ENCODE assay signal across 22 cellular contexts in genomic region chr3:62755285-62755684, GRCh38.
A peak's percentile ranks its signal among the peaks of the same experiment; 100 is the strongest.
DNase-seq lines count a peak whose midpoint lies in the region; FAIRE-seq and TF ChIP-seq lines count a peak whose summit lies in the region.
"Had no signal": no experiment of that assay in that cellular context is flagged by ENCODE, and none has a peak within 500 bp of the region (broad histone marks: within the 10 kb centered on the region; RNA-seq: fewer than 3 reads in every experiment).

No MANE protein-coding gene starts in this region.

- H3K9me3 ChIP-seq in BLaER1 treated with 17β-estradiol and CSF1 and Interleukin-3, amounts not matched to agents 10 nM and 100 nM (replicated peaks in 1 of 11): no peaks in the 10 kb centered on the region
- H3K9me3 ChIP-seq in HEK293 (ENCODE audit: control insufficient read depth, insufficient read depth, low read depth, low read length) (no peaks in the 10 kb centered on the region), WERI-Rb-1 (ENCODE audit: severe bottlenecking) (peaks cover 3% of the 10 kb centered on the region), left ventricle myocardium inferior (replicated peaks) (no peaks in the 10 kb centered on the region)
- H3K9me3 ChIP-seq: adrenal gland, heart right ventricle had no signal

- H3K4me1 ChIP-seq in BLaER1 treated with 17β-estradiol and CSF1 and Interleukin-3, amounts not matched to agents 10 nM and 100 nM: peaks cover 0 to 22% (median 18%) of the 10 kb centered on the region in 10 experiments; a peak in 16 of 20 replicates
- H3K4me1 ChIP-seq in HEK293 (ENCODE audit: control insufficient read depth, insufficient read depth, low read length) (no peaks in the 10 kb centered on the region), left ventricle myocardium inferior (no peaks in the 10 kb centered on the region)
- H3K4me1 ChIP-seq: adrenal gland, heart right ventricle had no signal

- no peaks in the 10 kb centered on the region for H3K27me3 ChIP-seq in BLaER1 treated with 17β-estradiol and CSF1 and Interleukin-3, amounts not matched to agents 10 nM and 100 nM
- H3K27me3 ChIP-seq in bronchial epithelial cell (ENCODE audit: control insufficient read depth, insufficient read depth, low read length) (no peaks in the 10 kb centered on the region), WERI-Rb-1 (ENCODE audit: insufficient read depth, low read depth, severe bottlenecking) (no peaks in the 10 kb centered on the region), left ventricle myocardium inferior (ENCODE audit: low read depth) (no peaks in the 10 kb centered on the region)
- H3K27me3 ChIP-seq: heart right ventricle had no signal

- H3K9me3 Mint-ChIP-seq in immature natural killer cell: peaks cover 0 to 12% (median 4%) of the 10 kb centered on the region in 6 donors
- H3K9me3 Mint-ChIP-seq: H9 had no signal

- H3K4me3 Mint-ChIP-seq in immature natural killer cell: no peak overlapping the region
- H3K4me3 Mint-ChIP-seq: central memory CD8-positive, alpha-beta T cell; H9; stimulated activated effector memory CD8-positive, alpha-beta T cell treated with anti-CD3 and anti-CD28 coated beads, Interleukin-12 subunit alpha, Interleukin-12 subunit beta, amount 100 ng/mL, for 72 hours had no signal

- CTCF ChIA-PET in HEK293 (lab: Yijun Ruan, JAX): no interaction called here

- FAIRE-seq in bronchial epithelial cell (lab: Jason Lieb, UNC): no peak
- FAIRE-seq: endothelial cell of umbilical vein, HepG2 had no signal

- TF ChIP-seq CTCF in HEK293 (tag by site-specific recombination; IDR thresholded peaks at IDR 0.05) (no peak), bronchial epithelial cell (IDR thresholded peaks at IDR 0.05; ENCODE audit: insufficient read depth, low read length, severe bottlenecking) (no peak), WERI-Rb-1 (IDR thresholded peaks at IDR 0.05; ENCODE audit: low read depth, low read length) (no peak), left ventricle myocardium inferior (IDR thresholded peaks at IDR 0.05; ENCODE audit: borderline replicate concordance) (no peak)

- peak; percentile 73 for DNase-seq in NCI-H345 (lab: John Stamatoyannopoulos, UW)
- peak; percentile 90 for DNase-seq in bronchial epithelial cell (ENCODE audit: low read depth)
- no peak for DNase-seq in WERI-Rb-1
- DNase-seq in activated CD4-positive, alpha-beta T cell treated with anti-CD3 and anti-CD28 coated beads for 48 hours: no peak
- no peak for DNase-seq in left ventricle myocardium inferior
- DNase-seq in immature natural killer cell: no peak
- DNase-seq: activated CD4-positive, alpha-beta T cell treated with anti-CD3 and anti-CD28 coated beads, Interleukin-2, amount 50 U/mL, for 48 hours; DMS 273 treated with DMSO at 0.1 percent for 48 hours; H9; heart right ventricle; kidney glomerular epithelial cell; MV-4-11; SHP77; trophoblast cell had no signal

- no peaks in the 10 kb centered on the region for H3K4me1 Mint-ChIP-seq in immature natural killer cell
- H3K4me1 Mint-ChIP-seq: central memory CD8-positive, alpha-beta T cell; stimulated activated effector memory CD8-positive, alpha-beta T cell treated with anti-CD3 and anti-CD28 coated beads, Interleukin-12 subunit alpha, Interleukin-12 subunit beta, amount 100 ng/mL, for 72 hours had no signal

- H3K4me2 ChIP-seq in BLaER1 treated with 17β-estradiol and CSF1 and Interleukin-3, amounts not matched to agents 10 nM and 100 nM: peak overlapping the region; percentile 15 to 68 (median 57); a peak in 19 of 22 replicates

- intact Hi-C loops in left ventricle myocardium inferior (cut with micrococcal nuclease): no loop called here

- no peak overlapping the region for H3K4me3 ChIP-seq in BLaER1 treated with 17β-estradiol and CSF1 and Interleukin-3, amounts not matched to agents 10 nM and 100 nM
- H3K4me3 ChIP-seq in HEK293 (ENCODE audit: low read depth, low read length): no peak overlapping the region
- no peak overlapping the region for H3K4me3 ChIP-seq in bronchial epithelial cell (ENCODE audit: low read depth, low read length)
- no peak overlapping the region for H3K4me3 ChIP-seq in WERI-Rb-1 (ENCODE audit: low read depth, low read length)
- H3K4me3 ChIP-seq in left ventricle myocardium inferior: no peak overlapping the region
- H3K4me3 ChIP-seq: adrenal gland, heart right ventricle, skin epidermis had no signal

- no peaks in the 10 kb centered on the region for H3K36me3 Mint-ChIP-seq in immature natural killer cell
- H3K36me3 Mint-ChIP-seq: stimulated activated effector memory CD8-positive, alpha-beta T cell treated with anti-CD3 and anti-CD28 coated beads, Interleukin-12 subunit alpha, Interleukin-12 subunit beta, amount 100 ng/mL, for 72 hours had no signal

- peak overlapping the region in 1 of 11 experiments; percentile 45; a peak in 2 of 22 replicates for H3K9ac ChIP-seq in BLaER1 treated with 17β-estradiol and CSF1 and Interleukin-3, amounts not matched to agents 10 nM and 100 nM

- no peaks in the 10 kb centered on the region for H3K36me3 ChIP-seq in BLaER1 treated with 17β-estradiol and CSF1 and Interleukin-3, amounts not matched to agents 10 nM and 100 nM
- no peaks in the 10 kb centered on the region for H3K36me3 ChIP-seq in HEK293 (ENCODE audit: control insufficient read depth in 2 of 2, insufficient read depth in 1 of 2, low read length in 2 of 2)
- no peaks in the 10 kb centered on the region for H3K36me3 ChIP-seq in bronchial epithelial cell (ENCODE audit: control insufficient read depth, insufficient read depth, low read length)
- H3K36me3 ChIP-seq in WERI-Rb-1: peaks cover 22% of the 10 kb centered on the region
- H3K36me3 ChIP-seq in left ventricle myocardium inferior: no peaks in the 10 kb centered on the region
- H3K36me3 ChIP-seq: adrenal gland, heart right ventricle had no signal

- POLR2A ChIA-PET in HEK293 (lab: Yijun Ruan, JAX): no interaction called here

- H3K27ac ChIP-seq in BLaER1 treated with 17β-estradiol and CSF1 and Interleukin-3, amounts not matched to agents 10 nM and 100 nM: peak overlapping the region in 4 of 11 experiments; percentile 11 to 56 (median 47); a peak in 6 of 22 replicates
- H3K27ac ChIP-seq in HEK293 (ENCODE audit: extremely low read depth, low read depth, low read length): no peak overlapping the region
- H3K27ac ChIP-seq in WERI-Rb-1: no peak overlapping the region
- H3K27ac ChIP-seq in left ventricle myocardium inferior (replicated peaks): no peak overlapping the region
- H3K27ac ChIP-seq: heart right ventricle, skin epidermis had no signal

- H3K27me3 Mint-ChIP-seq in immature natural killer cell (ENCODE audit: low read depth in 3 of 3): peaks cover 0 to 2% (median 0%) of the 10 kb centered on the region in 3 donors
- H3K27me3 Mint-ChIP-seq: central memory CD8-positive, alpha-beta T cell had no signal

- H3K27ac Mint-ChIP-seq in immature natural killer cell: no peak overlapping the region
- H3K27ac Mint-ChIP-seq: H9; stimulated activated effector memory CD8-positive, alpha-beta T cell treated with anti-CD3 and anti-CD28 coated beads, Interleukin-12 subunit alpha, Interleukin-12 subunit beta, amount 100 ng/mL, for 72 hours had no signal

- H4K20me1 ChIP-seq in BLaER1 treated with 17β-estradiol and CSF1 and Interleukin-3, amounts not matched to agents 10 nM and 100 nM: no peaks in the 10 kb centered on the region

TF ChIP-seq in HEK293, 187 proteins besides CTCF, POLR2A, EP300 and RAD21:
- TF ChIP-seq FEZF1 (tag by site-specific recombination; IDR thresholded peaks at IDR 0.05) (peak; percentile 65), ZNF175 (tag by site-specific recombination; IDR thresholded peaks at IDR 0.05) (no peak)

Comparison
In these comparisons a context has a peak if more than half of its experiments do, and no peak if none do; other contexts are left out.
1. DNase-seq: peak in NCI-H345 (single experiment) and bronchial epithelial cell (single experiment); none in WERI-Rb-1 (single experiment), activated CD4-positive, alpha-beta T cell treated with anti-CD3 and anti-CD28 coated beads for 48 hours (single experiment), left ventricle myocardium inferior (single experiment) and immature natural killer cell (0 of 3).